ENCODE assay signal across 13 cellular contexts in genomic region chr12:123267335-123267920, GRCh38. TPM values are rescaled to one million over a fixed set of nuclear protein-coding genes. Genes with fewer than 3 reads are reported as not detected.
DNase-seq lines count a peak whose midpoint lies in the region; TF ChIP-seq lines count a peak whose summit lies in the region.
"Had no signal": no experiment of that assay in that cellular context is flagged by ENCODE, and none has a peak within 500 bp of the region (broad histone marks: within the 10 kb centered on the region; RNA-seq: fewer than 3 reads in every experiment).

No MANE protein-coding gene starts in this region.

- H3K9me3 Mint-ChIP-seq in T-helper 2 cell treated with Interferon-gamma antibody and Interleukin-4, amounts not matched to agents 5 μg/mL and 100 μg/mL, for 36 hours: no peaks in the 10 kb centered on the region
- H3K9me3 Mint-ChIP-seq in brain: peaks cover 0 to 2% (median 0%) of the 10 kb centered on the region in 5 experiments
- H3K9me3 Mint-ChIP-seq: natural killer cell; T-helper 1 cell treated with Interleukin-12 subunit alpha and Interleukin-12 subunit beta and Interleukin-4 antibody, amounts not matched to agents 30 μg/mL and 1 μg/mL, for 36 hours had no signal

- peaks cover 5% of the 10 kb centered on the region for H3K36me3 Mint-ChIP-seq in T-helper 2 cell treated with Interferon-gamma antibody and Interleukin-4, amounts not matched to agents 5 μg/mL and 100 μg/mL, for 36 hours (ENCODE audit: low read depth)
- H3K36me3 Mint-ChIP-seq in brain: peaks cover 31% of the 10 kb centered on the region
- H3K36me3 Mint-ChIP-seq: natural killer cell had no signal

- H3K27me3 Mint-ChIP-seq in T-helper 2 cell treated with Interferon-gamma antibody and Interleukin-4, amounts not matched to agents 5 μg/mL and 100 μg/mL, for 36 hours (ENCODE audit: low read depth): no peaks in the 10 kb centered on the region
- H3K27me3 Mint-ChIP-seq in brain: peaks cover 4% of the 10 kb centered on the region

- peaks cover 18% of the 10 kb centered on the region for H3K4me1 Mint-ChIP-seq in T-helper 2 cell treated with Interferon-gamma antibody and Interleukin-4, amounts not matched to agents 5 μg/mL and 100 μg/mL, for 36 hours (ENCODE audit: low read depth)
- H3K4me1 Mint-ChIP-seq in brain: peaks cover 53% of the 10 kb centered on the region

- peak overlapping the region; percentile 39 for H3K27ac ChIP-seq in muscle layer of duodenum (ENCODE audit: low read length)
- H3K27ac ChIP-seq in substantia nigra (ENCODE audit: low read depth, low read length, poor library complexity, severe bottlenecking): peak overlapping the region; percentile 96
- H3K27ac ChIP-seq: epithelial cell of prostate had no signal

- DNase-seq in T-helper 2 cell treated with Interferon-gamma antibody and Interleukin-4, amounts not matched to agents 5 μg/mL and 100 μg/mL, for 36 hours (ENCODE audit: low spot score): no peak
- DNase-seq in T-helper 2 cell: no peak
- peak in 2 of 49 donors; percentile 42 to 47 for DNase-seq in substantia nigra (lab: John Stamatoyannopoulos, UW)
- no peak for DNase-seq in SIG-M5 treated with dmso at 0.1 percent for 504 hours (lab: John Stamatoyannopoulos, UW; ENCODE audit: unreplicated experiment)
- no peak for DNase-seq in GM03348 (ENCODE audit: low spot score)
- no peak for DNase-seq in DMS79 (lab: John Stamatoyannopoulos, UW)
- DNase-seq: activated CD8-positive, alpha-beta memory T cell treated with anti-CD3 and anti-CD28 coated beads for 24 hours; natural killer cell; stimulated activated CD4-positive, alpha-beta T cell treated with anti-CD3 and anti-CD28 coated beads, Interleukin-1b, Interleukin-23, amount 100 ng/mL, for 48 hours had no signal

- no peak overlapping the region for H3K4me3 ChIP-seq in muscle layer of duodenum (ENCODE audit: low read depth in 1 of 2, low read length in 2 of 2)

- H3K27me3 ChIP-seq in muscle layer of duodenum (ENCODE audit: low read depth, low read length): no peaks in the 10 kb centered on the region

- no peaks in the 10 kb centered on the region for H3K9me3 ChIP-seq in muscle layer of duodenum (ENCODE audit: control insufficient read depth in 1 of 2, low read length in 2 of 2)

- H3K36me3 ChIP-seq in muscle layer of duodenum (ENCODE audit: control insufficient read depth in 1 of 2, insufficient read depth in 2 of 2, low read length in 2 of 2): peaks cover 4 to 36% of the 10 kb centered on the region in 2 donors

- peak overlapping the region; percentile 32 for H3K27ac Mint-ChIP-seq in T-helper 2 cell treated with Interferon-gamma antibody and Interleukin-4, amounts not matched to agents 5 μg/mL and 100 μg/mL, for 36 hours
- H3K27ac Mint-ChIP-seq in brain: peak overlapping the region; percentile 75 to 99 (median 98)
- H3K27ac Mint-ChIP-seq: T-helper 1 cell treated with Interleukin-12 subunit alpha and Interleukin-12 subunit beta and Interleukin-4 antibody, amounts not matched to agents 30 μg/mL and 1 μg/mL, for 36 hours had no signal

- H3K4me1 ChIP-seq in muscle layer of duodenum (ENCODE audit: control insufficient read depth in 1 of 2, insufficient read depth in 2 of 2, low read length in 2 of 2): peaks cover 0 to 35% of the 10 kb centered on the region in 2 donors

- no peak overlapping the region for H3K4me3 Mint-ChIP-seq in T-helper 2 cell treated with Interferon-gamma antibody and Interleukin-4, amounts not matched to agents 5 μg/mL and 100 μg/mL, for 36 hours
- H3K4me3 Mint-ChIP-seq in brain: peak overlapping the region in 4 of 5 experiments; percentile 4 to 96 (median 87)
- H3K4me3 Mint-ChIP-seq: T-helper 1 cell treated with Interleukin-12 subunit alpha and Interleukin-12 subunit beta and Interleukin-4 antibody, amounts not matched to agents 30 μg/mL and 1 μg/mL, for 36 hours had no signal

- TF ChIP-seq CTCF in brain (conservative IDR thresholded peaks at IDR 0.05): no peak

RNA-seq across cellular contexts. Expression of gene CDK2AP1, which starts 4.2 kb away (rescaled TPM):
- 242 TPM for polyA plus RNA-seq in brain (ENCODE audit: insufficient read depth, low read depth, low replicate concordance)

RNA-seq across cellular contexts. Expression of gene MTRFR, which starts 34.2 kb away (rescaled TPM):
- 23.5 TPM for polyA plus RNA-seq in brain (ENCODE audit: insufficient read depth, low read depth, low replicate concordance)

RNA-seq across cellular contexts. Expression of gene MPHOSPH9, which starts 34.5 kb away (rescaled TPM):
- 3.7 TPM for polyA plus RNA-seq in brain (ENCODE audit: insufficient read depth, low read depth, low replicate concordance)
